1 cellular context compared by ENCODE assay signal in the genomic region with DNA sequence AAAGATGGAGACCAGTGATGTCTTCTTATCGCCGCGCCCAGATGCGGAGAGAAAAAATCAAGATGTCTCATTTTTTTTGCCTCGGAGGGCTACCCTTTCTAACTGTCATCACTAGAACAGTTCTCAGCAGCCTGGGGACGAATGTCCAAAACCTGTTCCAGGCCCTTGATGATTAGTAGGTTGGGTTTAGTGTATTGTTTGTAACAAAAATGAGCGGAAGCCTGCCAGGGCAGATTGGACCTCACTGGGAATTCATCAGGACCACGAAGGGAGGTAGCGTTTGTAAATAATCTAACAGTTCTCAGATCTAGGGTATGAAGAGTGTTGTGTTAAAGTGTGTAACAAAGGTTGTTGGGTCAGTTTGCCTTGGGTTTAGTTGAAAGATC.
TF ChIP-seq lines count a peak whose summit lies in the region.

No MANE protein-coding gene starts in this region.

TF ChIP-seq in K562, 482 proteins besides CTCF, POLR2A, EP300 and RAD21 (continued from another document and continues in another):
- TF ChIP-seq, protein P1, sequence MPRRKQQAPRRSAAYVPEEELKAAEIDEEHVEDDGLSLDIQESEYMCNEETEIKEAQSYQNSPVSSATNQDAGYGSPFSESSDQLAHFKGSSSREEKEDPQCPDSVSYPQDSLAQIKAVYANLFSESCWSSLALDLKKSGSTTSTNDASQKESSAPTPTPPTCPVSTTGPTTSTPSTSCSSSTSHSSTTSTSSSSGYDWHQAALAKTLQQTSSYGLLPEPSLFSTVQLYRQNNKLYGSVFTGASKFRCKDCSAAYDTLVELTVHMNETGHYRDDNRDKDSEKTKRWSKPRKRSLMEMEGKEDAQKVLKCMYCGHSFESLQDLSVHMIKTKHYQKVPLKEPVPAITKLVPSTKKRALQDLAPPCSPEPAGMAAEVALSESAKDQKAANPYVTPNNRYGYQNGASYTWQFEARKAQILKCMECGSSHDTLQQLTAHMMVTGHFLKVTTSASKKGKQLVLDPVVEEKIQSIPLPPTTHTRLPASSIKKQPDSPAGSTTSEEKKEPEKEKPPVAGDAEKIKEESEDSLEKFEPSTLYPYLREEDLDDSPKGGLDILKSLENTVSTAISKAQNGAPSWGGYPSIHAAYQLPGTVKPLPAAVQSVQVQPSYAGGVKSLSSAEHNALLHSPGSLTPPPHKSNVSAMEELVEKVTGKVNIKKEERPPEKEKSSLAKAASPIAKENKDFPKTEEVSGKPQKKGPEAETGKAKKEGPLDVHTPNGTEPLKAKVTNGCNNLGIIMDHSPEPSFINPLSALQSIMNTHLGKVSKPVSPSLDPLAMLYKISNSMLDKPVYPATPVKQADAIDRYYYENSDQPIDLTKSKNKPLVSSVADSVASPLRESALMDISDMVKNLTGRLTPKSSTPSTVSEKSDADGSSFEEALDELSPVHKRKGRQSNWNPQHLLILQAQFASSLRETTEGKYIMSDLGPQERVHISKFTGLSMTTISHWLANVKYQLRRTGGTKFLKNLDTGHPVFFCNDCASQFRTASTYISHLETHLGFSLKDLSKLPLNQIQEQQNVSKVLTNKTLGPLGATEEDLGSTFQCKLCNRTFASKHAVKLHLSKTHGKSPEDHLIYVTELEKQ (CRISPR knock-in tag; IDR thresholded peaks at IDR 0.05) = no peak
- TF ChIP-seq RAD51 (IDR thresholded peaks at IDR 0.05; ENCODE audit: borderline replicate concordance, low read depth) (no peak), ZNF324 (CRISPR knock-in tag; IDR thresholded peaks at IDR 0.05) (no peak), ZNF780A (CRISPR knock-in tag; IDR thresholded peaks at IDR 0.05) (no peak), ZNF668 (CRISPR knock-in tag; IDR thresholded peaks at IDR 0.05) (no peak), KAT7 (CRISPR knock-in tag; IDR thresholded peaks at IDR 0.05; ENCODE audit: borderline replicate concordance) (0 out of 2 replicates have a peak, but pooled peaks have one; percentile 29), HDAC2 (IDR thresholded peaks at IDR 0.05) (peak; percentile 81), SRF (CRISPR knock-in tag; IDR thresholded peaks at IDR 0.05) (no peak), ZNF717 (CRISPR knock-in tag; IDR thresholded peaks at IDR 0.05) (no peak), HNRNPLL (IDR thresholded peaks at IDR 0.05; ENCODE audit: low read depth, low read length, poor library complexity, severe bottlenecking) (no peak), TBP (optimal IDR thresholded peaks at IDR 0.05; ENCODE audit: low read depth, low read length) (peak; percentile 37), FUS (optimal IDR thresholded peaks at IDR 0.05; ENCODE audit: low read depth, low read length) (no peak), ZNF785 (CRISPR knock-in tag; IDR thresholded peaks at IDR 0.05) (no peak), ESRRA (IDR thresholded peaks at IDR 0.05; ENCODE audit: borderline replicate concordance, low read depth) (no peak), NRF1 (conservative IDR thresholded peaks at IDR 0.05 in 1 of 2, IDR thresholded peaks at IDR 0.05 in 1 of 2) (peak in 1 of 2 experiments; percentile 28; a peak in 1 of 4 replicates), JUN (IDR thresholded peaks at IDR 0.05; ENCODE audit: borderline replicate concordance, low read depth, low read length) (no peak), JUN (CRISPR knock-in tag; IDR thresholded peaks at IDR 0.05; ENCODE audit: borderline replicate concordance) (no peak), ZNF140 (CRISPR knock-in tag; IDR thresholded peaks at IDR 0.05) (no peak), SMARCA4 (IDR thresholded peaks at IDR 0.05) (peak; percentile 76), CCNT2 (IDR thresholded peaks at IDR 0.05; ENCODE audit: borderline replicate concordance, extremely low read depth, insufficient read length, low read depth, low read length) (no peak), MCM7 (IDR thresholded peaks at IDR 0.05) (no peak), CHD4 (IDR thresholded peaks at IDR 0.05; ENCODE audit: insufficient read depth, insufficient replicate concordance, low read depth, low read length, poor library complexity, severe bottlenecking) (no peak), ZNF444 (CRISPR knock-in tag; IDR thresholded peaks at IDR 0.05) (no peak), GABPA (tag; conservative IDR thresholded peaks at IDR 0.05; ENCODE audit: low read depth) (no peak), FOXK2 (conservative IDR thresholded peaks at IDR 0.05 in 1 of 2, IDR thresholded peaks at IDR 0.05 in 1 of 2; ENCODE audit: low read depth in 2 of 2) (0 out of 4 replicates have a peak, but pooled peaks of 1 of the 2 experiments have one; percentile 48)
- TF ChIP-seq, protein P2, sequence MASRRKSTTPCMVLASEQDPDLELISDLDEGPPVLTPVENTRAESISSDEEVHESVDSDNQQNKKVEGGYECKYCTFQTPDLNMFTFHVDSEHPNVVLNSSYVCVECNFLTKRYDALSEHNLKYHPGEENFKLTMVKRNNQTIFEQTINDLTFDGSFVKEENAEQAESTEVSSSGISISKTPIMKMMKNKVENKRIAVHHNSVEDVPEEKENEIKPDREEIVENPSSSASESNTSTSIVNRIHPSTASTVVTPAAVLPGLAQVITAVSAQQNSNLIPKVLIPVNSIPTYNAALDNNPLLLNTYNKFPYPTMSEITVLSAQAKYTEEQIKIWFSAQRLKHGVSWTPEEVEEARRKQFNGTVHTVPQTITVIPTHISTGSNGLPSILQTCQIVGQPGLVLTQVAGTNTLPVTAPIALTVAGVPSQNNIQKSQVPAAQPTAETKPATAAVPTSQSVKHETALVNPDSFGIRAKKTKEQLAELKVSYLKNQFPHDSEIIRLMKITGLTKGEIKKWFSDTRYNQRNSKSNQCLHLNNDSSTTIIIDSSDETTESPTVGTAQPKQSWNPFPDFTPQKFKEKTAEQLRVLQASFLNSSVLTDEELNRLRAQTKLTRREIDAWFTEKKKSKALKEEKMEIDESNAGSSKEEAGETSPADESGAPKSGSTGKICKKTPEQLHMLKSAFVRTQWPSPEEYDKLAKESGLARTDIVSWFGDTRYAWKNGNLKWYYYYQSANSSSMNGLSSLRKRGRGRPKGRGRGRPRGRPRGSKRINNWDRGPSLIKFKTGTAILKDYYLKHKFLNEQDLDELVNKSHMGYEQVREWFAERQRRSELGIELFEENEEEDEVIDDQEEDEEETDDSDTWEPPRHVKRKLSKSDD (conservative IDR thresholded peaks at IDR 0.05; ENCODE audit: low read length) = no peak
- TF ChIP-seq, protein P3, sequence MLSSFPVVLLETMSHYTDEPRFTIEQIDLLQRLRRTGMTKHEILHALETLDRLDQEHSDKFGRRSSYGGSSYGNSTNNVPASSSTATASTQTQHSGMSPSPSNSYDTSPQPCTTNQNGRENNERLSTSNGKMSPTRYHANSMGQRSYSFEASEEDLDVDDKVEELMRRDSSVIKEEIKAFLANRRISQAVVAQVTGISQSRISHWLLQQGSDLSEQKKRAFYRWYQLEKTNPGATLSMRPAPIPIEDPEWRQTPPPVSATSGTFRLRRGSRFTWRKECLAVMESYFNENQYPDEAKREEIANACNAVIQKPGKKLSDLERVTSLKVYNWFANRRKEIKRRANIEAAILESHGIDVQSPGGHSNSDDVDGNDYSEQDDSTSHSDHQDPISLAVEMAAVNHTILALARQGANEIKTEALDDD (IDR thresholded peaks at IDR 0.05) = peak; percentile 18; the same call in 1 of the 2 replicates
- TF ChIP-seq, protein P4, sequence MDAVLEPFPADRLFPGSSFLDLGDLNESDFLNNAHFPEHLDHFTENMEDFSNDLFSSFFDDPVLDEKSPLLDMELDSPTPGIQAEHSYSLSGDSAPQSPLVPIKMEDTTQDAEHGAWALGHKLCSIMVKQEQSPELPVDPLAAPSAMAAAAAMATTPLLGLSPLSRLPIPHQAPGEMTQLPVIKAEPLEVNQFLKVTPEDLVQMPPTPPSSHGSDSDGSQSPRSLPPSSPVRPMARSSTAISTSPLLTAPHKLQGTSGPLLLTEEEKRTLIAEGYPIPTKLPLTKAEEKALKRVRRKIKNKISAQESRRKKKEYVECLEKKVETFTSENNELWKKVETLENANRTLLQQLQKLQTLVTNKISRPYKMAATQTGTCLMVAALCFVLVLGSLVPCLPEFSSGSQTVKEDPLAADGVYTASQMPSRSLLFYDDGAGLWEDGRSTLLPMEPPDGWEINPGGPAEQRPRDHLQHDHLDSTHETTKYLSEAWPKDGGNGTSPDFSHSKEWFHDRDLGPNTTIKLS (IDR thresholded peaks at IDR 0.05; ENCODE audit: borderline replicate concordance, low read depth) = no peak
- TF ChIP-seq, protein P5, sequence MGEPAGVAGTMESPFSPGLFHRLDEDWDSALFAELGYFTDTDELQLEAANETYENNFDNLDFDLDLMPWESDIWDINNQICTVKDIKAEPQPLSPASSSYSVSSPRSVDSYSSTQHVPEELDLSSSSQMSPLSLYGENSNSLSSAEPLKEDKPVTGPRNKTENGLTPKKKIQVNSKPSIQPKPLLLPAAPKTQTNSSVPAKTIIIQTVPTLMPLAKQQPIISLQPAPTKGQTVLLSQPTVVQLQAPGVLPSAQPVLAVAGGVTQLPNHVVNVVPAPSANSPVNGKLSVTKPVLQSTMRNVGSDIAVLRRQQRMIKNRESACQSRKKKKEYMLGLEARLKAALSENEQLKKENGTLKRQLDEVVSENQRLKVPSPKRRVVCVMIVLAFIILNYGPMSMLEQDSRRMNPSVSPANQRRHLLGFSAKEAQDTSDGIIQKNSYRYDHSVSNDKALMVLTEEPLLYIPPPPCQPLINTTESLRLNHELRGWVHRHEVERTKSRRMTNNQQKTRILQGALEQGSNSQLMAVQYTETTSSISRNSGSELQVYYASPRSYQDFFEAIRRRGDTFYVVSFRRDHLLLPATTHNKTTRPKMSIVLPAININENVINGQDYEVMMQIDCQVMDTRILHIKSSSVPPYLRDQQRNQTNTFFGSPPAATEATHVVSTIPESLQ (CRISPR knock-in tag; IDR thresholded peaks at IDR 0.05) = no peak
- TF ChIP-seq, protein P6, sequence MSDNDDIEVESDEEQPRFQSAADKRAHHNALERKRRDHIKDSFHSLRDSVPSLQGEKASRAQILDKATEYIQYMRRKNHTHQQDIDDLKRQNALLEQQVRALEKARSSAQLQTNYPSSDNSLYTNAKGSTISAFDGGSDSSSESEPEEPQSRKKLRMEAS (CRISPR knock-in tag; IDR thresholded peaks at IDR 0.05) = no peak
- TF ChIP-seq, protein P7, sequence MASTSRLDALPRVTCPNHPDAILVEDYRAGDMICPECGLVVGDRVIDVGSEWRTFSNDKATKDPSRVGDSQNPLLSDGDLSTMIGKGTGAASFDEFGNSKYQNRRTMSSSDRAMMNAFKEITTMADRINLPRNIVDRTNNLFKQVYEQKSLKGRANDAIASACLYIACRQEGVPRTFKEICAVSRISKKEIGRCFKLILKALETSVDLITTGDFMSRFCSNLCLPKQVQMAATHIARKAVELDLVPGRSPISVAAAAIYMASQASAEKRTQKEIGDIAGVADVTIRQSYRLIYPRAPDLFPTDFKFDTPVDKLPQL (IDR thresholded peaks at IDR 0.05; ENCODE audit: extremely low read depth, insufficient read length) = no peak
- TF ChIP-seq, protein P8, sequence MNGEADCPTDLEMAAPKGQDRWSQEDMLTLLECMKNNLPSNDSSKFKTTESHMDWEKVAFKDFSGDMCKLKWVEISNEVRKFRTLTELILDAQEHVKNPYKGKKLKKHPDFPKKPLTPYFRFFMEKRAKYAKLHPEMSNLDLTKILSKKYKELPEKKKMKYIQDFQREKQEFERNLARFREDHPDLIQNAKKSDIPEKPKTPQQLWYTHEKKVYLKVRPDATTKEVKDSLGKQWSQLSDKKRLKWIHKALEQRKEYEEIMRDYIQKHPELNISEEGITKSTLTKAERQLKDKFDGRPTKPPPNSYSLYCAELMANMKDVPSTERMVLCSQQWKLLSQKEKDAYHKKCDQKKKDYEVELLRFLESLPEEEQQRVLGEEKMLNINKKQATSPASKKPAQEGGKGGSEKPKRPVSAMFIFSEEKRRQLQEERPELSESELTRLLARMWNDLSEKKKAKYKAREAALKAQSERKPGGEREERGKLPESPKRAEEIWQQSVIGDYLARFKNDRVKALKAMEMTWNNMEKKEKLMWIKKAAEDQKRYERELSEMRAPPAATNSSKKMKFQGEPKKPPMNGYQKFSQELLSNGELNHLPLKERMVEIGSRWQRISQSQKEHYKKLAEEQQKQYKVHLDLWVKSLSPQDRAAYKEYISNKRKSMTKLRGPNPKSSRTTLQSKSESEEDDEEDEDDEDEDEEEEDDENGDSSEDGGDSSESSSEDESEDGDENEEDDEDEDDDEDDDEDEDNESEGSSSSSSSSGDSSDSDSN (IDR thresholded peaks at IDR 0.05; ENCODE audit: borderline replicate concordance in 1 of 2, low read depth in 2 of 2, low read length in 2 of 2) = 0 out of 4 replicates have a peak, but pooled peaks of 1 of the 2 experiments have one; percentile 5
- TF ChIP-seq, protein P9, sequence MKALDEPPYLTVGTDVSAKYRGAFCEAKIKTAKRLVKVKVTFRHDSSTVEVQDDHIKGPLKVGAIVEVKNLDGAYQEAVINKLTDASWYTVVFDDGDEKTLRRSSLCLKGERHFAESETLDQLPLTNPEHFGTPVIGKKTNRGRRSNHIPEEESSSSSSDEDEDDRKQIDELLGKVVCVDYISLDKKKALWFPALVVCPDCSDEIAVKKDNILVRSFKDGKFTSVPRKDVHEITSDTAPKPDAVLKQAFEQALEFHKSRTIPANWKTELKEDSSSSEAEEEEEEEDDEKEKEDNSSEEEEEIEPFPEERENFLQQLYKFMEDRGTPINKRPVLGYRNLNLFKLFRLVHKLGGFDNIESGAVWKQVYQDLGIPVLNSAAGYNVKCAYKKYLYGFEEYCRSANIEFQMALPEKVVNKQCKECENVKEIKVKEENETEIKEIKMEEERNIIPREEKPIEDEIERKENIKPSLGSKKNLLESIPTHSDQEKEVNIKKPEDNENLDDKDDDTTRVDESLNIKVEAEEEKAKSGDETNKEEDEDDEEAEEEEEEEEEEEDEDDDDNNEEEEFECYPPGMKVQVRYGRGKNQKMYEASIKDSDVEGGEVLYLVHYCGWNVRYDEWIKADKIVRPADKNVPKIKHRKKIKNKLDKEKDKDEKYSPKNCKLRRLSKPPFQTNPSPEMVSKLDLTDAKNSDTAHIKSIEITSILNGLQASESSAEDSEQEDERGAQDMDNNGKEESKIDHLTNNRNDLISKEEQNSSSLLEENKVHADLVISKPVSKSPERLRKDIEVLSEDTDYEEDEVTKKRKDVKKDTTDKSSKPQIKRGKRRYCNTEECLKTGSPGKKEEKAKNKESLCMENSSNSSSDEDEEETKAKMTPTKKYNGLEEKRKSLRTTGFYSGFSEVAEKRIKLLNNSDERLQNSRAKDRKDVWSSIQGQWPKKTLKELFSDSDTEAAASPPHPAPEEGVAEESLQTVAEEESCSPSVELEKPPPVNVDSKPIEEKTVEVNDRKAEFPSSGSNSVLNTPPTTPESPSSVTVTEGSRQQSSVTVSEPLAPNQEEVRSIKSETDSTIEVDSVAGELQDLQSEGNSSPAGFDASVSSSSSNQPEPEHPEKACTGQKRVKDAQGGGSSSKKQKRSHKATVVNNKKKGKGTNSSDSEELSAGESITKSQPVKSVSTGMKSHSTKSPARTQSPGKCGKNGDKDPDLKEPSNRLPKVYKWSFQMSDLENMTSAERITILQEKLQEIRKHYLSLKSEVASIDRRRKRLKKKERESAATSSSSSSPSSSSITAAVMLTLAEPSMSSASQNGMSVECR (CRISPR knock-in tag; IDR thresholded peaks at IDR 0.05) = no peak
